11 cellular contexts compared by ENCODE assay signal in genomic region chr12:92943482-92944250, GRCh38. TPM values are rescaled to one million over a fixed set of nuclear protein-coding genes. Genes with fewer than 3 reads are reported as not detected.
DNase-seq lines count a peak whose midpoint lies in the region; ATAC-seq and TF ChIP-seq lines count a peak whose summit lies in the region.
"Had no signal": no experiment of that assay in that cellular context is flagged by ENCODE, and none has a peak within 500 bp of the region (broad histone marks: within the 10 kb centered on the region; RNA-seq: fewer than 3 reads in every experiment).

No MANE protein-coding gene starts in this region.

- peak; percentile 14 for DNase-seq in GM06990 (ENCODE audit: extremely low read depth, insufficient read length)
- no peak for DNase-seq in SK-N-SH
- no peak for DNase-seq in left lung
- no peak for DNase-seq in activated effector memory CD4-positive, alpha-beta T cell treated with anti-CD3 and anti-CD28 coated beads, Interleukin-2, amount 50 U/mL, for 16 hours
- no peak for DNase-seq in UCSD-AML1 (lab: John Stamatoyannopoulos, UW; ENCODE audit: unreplicated experiment)
- DNase-seq in NCI-H524 (lab: John Stamatoyannopoulos, UW) = no peak
- DNase-seq: CD4-positive, alpha-beta T cell; NCI-H187 treated with DMSO at 0.1 percent for 48 hours; T-helper 9 cell had no signal

- no peaks in the 10 kb centered on the region for H3K79me2 ChIP-seq in SK-N-SH (ENCODE audit: insufficient read depth)

- peaks cover 0 to 2% of the 10 kb centered on the region in 2 experiments; a peak in 1 of 4 replicates for H3K4me1 ChIP-seq in SK-N-SH (ENCODE audit: control insufficient read depth in 1 of 2, insufficient read depth in 2 of 2, low read depth in 1 of 2, low read length in 1 of 2)
- peaks cover 0 to 4% of the 10 kb centered on the region in 2 donors for H3K4me1 ChIP-seq in left lung

- H3K9me3 ChIP-seq in SK-N-SH (no peaks in the 10 kb centered on the region), left lung (no peaks in the 10 kb centered on the region)

- H2AFZ ChIP-seq in SK-N-SH (ENCODE audit: low read depth) = no peak overlapping the region

- CTCF ChIA-PET in SK-N-SH (lab: Yijun Ruan, JAX) = interaction anchor here (0.8 to 1.7 kb wide), 5 partner anchors 10 to 1159 kb away, joined by 3 to 4 read pairs (median 3); no protein-coding TSS in a partner anchor

- TF ChIP-seq RAD21 in SK-N-SH (IDR thresholded peaks at IDR 0.05; ENCODE audit: low read length) = no peak

- no peaks in the 10 kb centered on the region for H3K9me2 ChIP-seq in SK-N-SH

- peaks cover 14% of the 10 kb centered on the region for H3F3A ChIP-seq in SK-N-SH (replicated peaks; ENCODE audit: insufficient read depth)

- H3K27ac ChIP-seq in SK-N-SH (ENCODE audit: low read depth in 2 of 2, low read length in 1 of 2) (peak overlapping the region; percentile 2 to 33; a peak in 2 of 4 replicates), left lung (no peak overlapping the region)

- H3K4me3 ChIP-seq in GM06990 (replicated peaks; ENCODE audit: low read depth, low read length) = no peak overlapping the region
- H3K4me3 ChIP-seq in SK-N-SH (ENCODE audit: low read depth in 2 of 2, low read length in 1 of 2) = no peak overlapping the region
- H3K4me3 ChIP-seq in left lung = no peak overlapping the region

- intact Hi-C loops in left lung (cut with DNase I) = no loop called here

- no peak overlapping the region for H3K4me2 ChIP-seq in SK-N-SH

- TF ChIP-seq CTCF in GM06990 (IDR thresholded peaks at IDR 0.05; ENCODE audit: insufficient read depth, low read length, poor library complexity, severe bottlenecking) = peak; percentile 39
- TF ChIP-seq CTCF in SK-N-SH (IDR thresholded peaks at IDR 0.05) = no peak; the same call in 1 of the 2 replicates
- TF ChIP-seq CTCF in left lung (IDR thresholded peaks at IDR 0.05) = peak in 1 of 2 donors; percentile 13

- no peaks in the 10 kb centered on the region for H3K27me3 ChIP-seq in GM06990 (replicated peaks; ENCODE audit: control insufficient read depth, insufficient read depth, low read length)
- H3K27me3 ChIP-seq in SK-N-SH (ENCODE audit: insufficient read depth) = no peaks in the 10 kb centered on the region
- H3K27me3 ChIP-seq in left lung = no peaks in the 10 kb centered on the region

- H3K36me3 ChIP-seq in GM06990 (ENCODE audit: control insufficient read depth, insufficient read depth, low read length) (no peaks in the 10 kb centered on the region), SK-N-SH (replicated peaks in 1 of 2; ENCODE audit: control insufficient read depth in 1 of 2, insufficient read depth in 2 of 2, low read length in 1 of 2) (no peaks in the 10 kb centered on the region), left lung (no peaks in the 10 kb centered on the region)

- H3K9ac ChIP-seq in SK-N-SH = no peak overlapping the region

- ATAC-seq in HG02938 (IDR thresholded peaks at IDR 0.05; ENCODE audit: unreplicated experiment) (peak; percentile 73), left lung (peak; percentile 66), GM21737 (IDR thresholded peaks at IDR 0.05; ENCODE audit: unreplicated experiment) (no peak)

- POLR2A ChIA-PET in SK-N-SH (lab: Yijun Ruan, JAX) = no interaction called here

- no peaks in the 10 kb centered on the region for H4K20me1 ChIP-seq in SK-N-SH (ENCODE audit: insufficient read depth)

- WGBS in SK-N-SH (ENCODE audit: low lambda C conversion rate) = 83% methylated on average over 6 of the region's 6 CpGs

- no peak for TF ChIP-seq EP300 in SK-N-SH (IDR thresholded peaks at IDR 0.05; ENCODE audit: borderline replicate concordance in 1 of 2, low read depth in 1 of 2, low read length in 1 of 2)

TF ChIP-seq in SK-N-SH, 30 proteins besides CTCF, POLR2A, EP300 and RAD21:
- TF ChIP-seq FOSL2 (IDR thresholded peaks at IDR 0.05; ENCODE audit: borderline replicate concordance, low read depth) (no peak), MXI1 (IDR thresholded peaks at IDR 0.05; ENCODE audit: low read depth, low read length) (no peak), PBX3 (IDR thresholded peaks at IDR 0.05) (no peak), TCF12 (IDR thresholded peaks at IDR 0.05) (no peak), NFIC (IDR thresholded peaks at IDR 0.05; ENCODE audit: borderline replicate concordance) (no peak), EZH2phosphoT487 (IDR thresholded peaks at IDR 0.05; ENCODE audit: borderline replicate concordance, low read depth) (no peak), ELF1 (IDR thresholded peaks at IDR 0.05) (no peak), GABPA (IDR thresholded peaks at IDR 0.05; ENCODE audit: low read depth) (no peak), NRF1 (IDR thresholded peaks at IDR 0.05; ENCODE audit: low read depth, low read length) (no peak), FOXJ3 (CRISPR knock-in tag; IDR thresholded peaks at IDR 0.05) (no peak), USF2 (IDR thresholded peaks at IDR 0.05; ENCODE audit: borderline replicate concordance, low read depth, low read length) (no peak), YY1 (IDR thresholded peaks at IDR 0.05; ENCODE audit: low read depth) (no peak), MAX (IDR thresholded peaks at IDR 0.05; ENCODE audit: low read depth) (no peak), RCOR1 (IDR thresholded peaks at IDR 0.05; ENCODE audit: low read length) (no peak), RXRA (IDR thresholded peaks at IDR 0.05; ENCODE audit: borderline replicate concordance, low read depth) (no peak), TAF1 (IDR thresholded peaks at IDR 0.05; ENCODE audit: borderline replicate concordance, low read depth, low read length) (no peak), FOXM1 (IDR thresholded peaks at IDR 0.05; ENCODE audit: low read depth) (no peak)

RNA-seq across cellular contexts. Expression of gene EEA1, which starts 14.6 kb away (rescaled TPM):
- 1.5 and 1.7 TPM in 2 replicates for polyA plus RNA-seq in SK-N-SH (2012; rRNA removed)
- polyA plus RNA-seq in SK-N-SH (2012; cell fraction: cytosol; rRNA removed) = 3.0 and 3.7 TPM in 2 replicates
- 0.96 and 2.5 TPM in 2 replicates for polyA plus RNA-seq in SK-N-SH (2012; cell fraction: nucleus; rRNA removed)
- total RNA-seq in left lung = 10 to 100 TPM; 32.2 to 34.6 TPM

Comparison
In these comparisons a context has a peak if more than half of its experiments do, and no peak if none do; other contexts are left out.
1. H3K27ac ChIP-seq: peak in SK-N-SH (2 of 2); none in left lung (0 of 2).